Comparison of ENCODE assay signal across 9 cellular contexts in genomic region chr3:16359331-16359730, GRCh38.
DNase-seq lines count a peak whose midpoint lies in the region; ATAC-seq and TF ChIP-seq lines count a peak whose summit lies in the region.
"Had no signal": no experiment of that assay in that cellular context is flagged by ENCODE, and none has a peak within 500 bp of the region (broad histone marks: within the 10 kb centered on the region; RNA-seq: fewer than 3 reads in every experiment).

No MANE protein-coding gene starts in this region.

- H3K4me3 ChIP-seq in colonic mucosa = no peak overlapping the region

- peak overlapping the region; percentile 4 for H3K27ac ChIP-seq in CD4-positive, alpha-beta T cell (ENCODE audit: low read depth, low read length)
- H3K27ac ChIP-seq in colonic mucosa = no peak overlapping the region

- no peak for DNase-seq in CD4-positive, alpha-beta T cell
- DNase-seq in G401 (ENCODE audit: low spot score) (peak; percentile 45), memory B cell (ENCODE audit: low spot score in 2 of 2) (no peak), colonic mucosa (no peak), kidney tubule cell (ENCODE audit: low spot score) (no peak)
- DNase-seq in activated CD8-positive, alpha-beta T cell treated with anti-CD3 and anti-CD28 coated beads for 36 hours = no peak
- DNase-seq: activated naive CD4-positive, alpha-beta T cell treated with anti-CD3 and anti-CD28 coated beads, Interleukin-2, amount 50 U/mL, for 16 hours; HFFc6 had no signal

- H3K36me3 Mint-ChIP-seq in CD4-positive, alpha-beta T cell (ENCODE audit: low read depth) = peaks cover 80% of the 10 kb centered on the region
- peaks cover 69% of the 10 kb centered on the region for H3K36me3 Mint-ChIP-seq in activated CD8-positive, alpha-beta T cell treated with anti-CD3 and anti-CD28 coated beads for 36 hours (ENCODE audit: low read depth)
- no peaks in the 10 kb centered on the region for H3K36me3 Mint-ChIP-seq in memory B cell

- peaks cover 32% of the 10 kb centered on the region for H3K4me1 Mint-ChIP-seq in CD4-positive, alpha-beta T cell (ENCODE audit: low read depth)
- H3K4me1 Mint-ChIP-seq in activated CD8-positive, alpha-beta T cell treated with anti-CD3 and anti-CD28 coated beads for 36 hours (ENCODE audit: low read depth) = peaks cover 37% of the 10 kb centered on the region
- peaks cover 4% of the 10 kb centered on the region for H3K4me1 Mint-ChIP-seq in memory B cell

- no peak for ATAC-seq in CD4-positive, alpha-beta T cell (ENCODE audit: poor library complexity)
- ATAC-seq in activated CD8-positive, alpha-beta T cell treated with anti-CD3 and anti-CD28 coated beads for 36 hours = no peak
- ATAC-seq in memory B cell (ENCODE audit: low read depth) (no peak), HG03108 (IDR thresholded peaks at IDR 0.05; ENCODE audit: unreplicated experiment) (no peak)

- no peaks in the 10 kb centered on the region for H3K9me3 Mint-ChIP-seq in CD4-positive, alpha-beta T cell
- H3K9me3 Mint-ChIP-seq in activated CD8-positive, alpha-beta T cell treated with anti-CD3 and anti-CD28 coated beads for 36 hours = no peaks in the 10 kb centered on the region
- H3K9me3 Mint-ChIP-seq in memory B cell = no peaks in the 10 kb centered on the region
- H3K9me3 Mint-ChIP-seq: HFFc6 had no signal

- H3K9ac ChIP-seq in colonic mucosa (ENCODE audit: low read depth in 2 of 2, low read length in 2 of 2) = no peak overlapping the region

- intact Hi-C loops in CD4-positive, alpha-beta T cell (cut with DNase I, micrococcal nuclease) = no loop called here
- intact Hi-C loops in activated CD8-positive, alpha-beta T cell treated with anti-CD3 and anti-CD28 coated beads for 36 hours (cut with micrococcal nuclease) = no loop called here
- intact Hi-C loops in colonic mucosa (cut with DNase I) = no loop called here

- H3K4me3 Mint-ChIP-seq in CD4-positive, alpha-beta T cell = no peak overlapping the region
- no peak overlapping the region for H3K4me3 Mint-ChIP-seq in activated CD8-positive, alpha-beta T cell treated with anti-CD3 and anti-CD28 coated beads for 36 hours
- H3K4me3 Mint-ChIP-seq in memory B cell = no peak overlapping the region
- H3K4me3 Mint-ChIP-seq: HFFc6 had no signal

- no peaks in the 10 kb centered on the region for H3K9me3 ChIP-seq in CD4-positive, alpha-beta T cell (ENCODE audit: control insufficient read depth, low read length)
- no peaks in the 10 kb centered on the region for H3K9me3 ChIP-seq in colonic mucosa

- no peak for TF ChIP-seq CTCF in CD4-positive, alpha-beta T cell (IDR thresholded peaks at IDR 0.05)
- TF ChIP-seq CTCF in activated CD8-positive, alpha-beta T cell treated with anti-CD3 and anti-CD28 coated beads for 36 hours (IDR thresholded peaks at IDR 0.05) = no peak
- TF ChIP-seq CTCF in colonic mucosa (IDR thresholded peaks at IDR 0.05) = no peak

- in situ Hi-C loops in G401 (cut with HindIII; ENCODE audit: low sequenced_read_pairs) = no loop called here

- no peaks in the 10 kb centered on the region for H3K4me1 ChIP-seq in colonic mucosa

- no peaks in the 10 kb centered on the region for H3K27me3 ChIP-seq in CD4-positive, alpha-beta T cell (ENCODE audit: control insufficient read depth, insufficient read depth, low read length)
- H3K27me3 ChIP-seq in colonic mucosa = no peaks in the 10 kb centered on the region

- CTCF ChIA-PET in CD4-positive, alpha-beta T cell (lab: Charles Lee) = no interaction called here
- CTCF ChIA-PET in activated CD8-positive, alpha-beta T cell treated with anti-CD3 and anti-CD28 coated beads for 36 hours (lab: Charles Lee) = no interaction called here

- no peaks in the 10 kb centered on the region for H3K27me3 Mint-ChIP-seq in CD4-positive, alpha-beta T cell
- H3K27me3 Mint-ChIP-seq in activated CD8-positive, alpha-beta T cell treated with anti-CD3 and anti-CD28 coated beads for 36 hours = no peaks in the 10 kb centered on the region
- H3K27me3 Mint-ChIP-seq in memory B cell = no peaks in the 10 kb centered on the region

- H3K36me3 ChIP-seq in colonic mucosa = no peaks in the 10 kb centered on the region

- POLR2A ChIA-PET in CD4-positive, alpha-beta T cell (lab: Charles Lee) = interaction anchor here (0.7 to 1.2 kb wide), 2 partner anchors 11 to 40 kb away, joined by 3 read pairs; no protein-coding TSS in a partner anchor
- POLR2A ChIA-PET in activated CD8-positive, alpha-beta T cell treated with anti-CD3 and anti-CD28 coated beads for 36 hours (lab: Charles Lee) = interaction anchor here (1.5 kb wide), 1 partner anchor 15 kb away, joined by 3 read pairs; no protein-coding TSS in a partner anchor

- H3K27ac Mint-ChIP-seq in CD4-positive, alpha-beta T cell = peak overlapping the region; percentile 72
- peak overlapping the region; percentile 73 for H3K27ac Mint-ChIP-seq in activated CD8-positive, alpha-beta T cell treated with anti-CD3 and anti-CD28 coated beads for 36 hours
- H3K27ac Mint-ChIP-seq in memory B cell = peak overlapping the region; percentile 29
- H3K27ac Mint-ChIP-seq: HFFc6 had no signal
